In the genomic region with DNA sequence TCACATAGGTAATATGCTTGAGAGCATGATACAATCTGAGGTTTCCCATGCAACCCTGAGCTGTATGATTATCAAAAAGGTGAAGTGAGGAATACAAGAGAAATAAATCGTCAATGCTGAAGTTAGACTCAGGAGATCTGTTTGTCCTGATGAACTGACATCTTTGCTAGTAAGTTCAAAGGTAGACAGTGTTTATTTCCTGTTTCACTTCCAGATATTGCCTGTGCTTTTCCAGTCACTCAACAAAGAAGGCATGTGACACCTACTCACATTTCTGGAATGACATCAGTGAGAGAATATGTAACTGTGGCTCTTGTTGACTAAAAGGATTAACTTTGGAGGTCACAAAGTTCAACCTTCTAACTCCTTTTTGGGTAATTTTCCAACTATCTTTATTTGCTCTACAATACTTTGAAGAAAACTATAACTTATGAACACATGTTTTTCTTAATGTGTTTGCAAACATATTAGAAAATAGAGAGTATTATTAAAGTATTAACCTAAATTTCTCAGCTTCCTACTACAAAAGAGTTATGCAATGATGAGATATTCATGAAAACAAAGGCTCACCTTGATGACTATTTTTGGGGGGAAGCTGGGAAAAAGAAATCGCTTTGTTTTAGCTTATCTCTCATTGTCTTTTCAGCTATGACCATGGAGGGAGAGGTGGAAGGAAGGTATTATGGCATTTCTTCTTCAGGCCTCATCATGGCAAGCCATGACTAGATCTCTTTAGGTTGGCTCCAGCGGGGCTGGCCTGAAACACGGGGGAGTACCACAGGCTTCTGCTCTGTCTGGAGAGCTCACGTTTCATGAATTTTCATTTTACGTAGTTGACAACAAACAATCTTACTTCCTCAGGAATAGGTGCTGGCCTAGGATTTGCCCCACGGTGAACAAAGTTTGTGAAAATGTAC, we compare ENCODE assay signal across 11 cellular contexts.
DNase-seq lines count a peak whose midpoint lies in the region; TF ChIP-seq lines count a peak whose summit lies in the region.
"Had no signal": no experiment of that assay in that cellular context is flagged by ENCODE, and none has a peak within 500 bp of the region (broad histone marks: within the 10 kb centered on the region; RNA-seq: fewer than 3 reads in every experiment).

No MANE protein-coding gene starts in this region.

- peaks cover 7% of the 10 kb centered on the region for H3K9me3 Mint-ChIP-seq in Calu3 (ENCODE audit: low read depth, unreplicated experiment)
- H3K9me3 Mint-ChIP-seq: activated CD4-positive, alpha-beta memory T cell treated with anti-CD3 and anti-CD28 coated beads for 36 hours; memory B cell had no signal

- 85 to 86% methylated on average over 7 of the region's 7 CpGs for WGBS in lower leg skin, 2 donors

- H3K4me3 Mint-ChIP-seq in Calu3 (ENCODE audit: low read depth, unreplicated experiment), result no peak overlapping the region
- H3K4me3 Mint-ChIP-seq: activated CD4-positive, alpha-beta memory T cell treated with anti-CD3 and anti-CD28 coated beads for 36 hours; memory B cell had no signal

- intact Hi-C loops in Calu3 (cut with micrococcal nuclease; ENCODE audit: unreplicated experiment) (loop anchor here (5.0 kb wide), 2 partner anchors 77 to 92 kb away; no protein-coding TSS in a partner anchor), lower leg skin (cut with DNase I; ENCODE audit: low total_unique reads) (no loop called here)

- H3K4me1 Mint-ChIP-seq in Calu3 (ENCODE audit: low read depth, unreplicated experiment), result peaks cover 52% of the 10 kb centered on the region
- H3K4me1 Mint-ChIP-seq: memory B cell had no signal

- H3K4me3 ChIP-seq in choroid plexus epithelial cell (ENCODE audit: low read depth, low read length), result no peak overlapping the region
- no peak overlapping the region for H3K4me3 ChIP-seq in lower leg skin (ENCODE audit: low read depth, poor library complexity, severe bottlenecking)

- DNase-seq in Calu3 (peak; percentile 22), LoVo (ENCODE audit: low spot score) (peak; percentile 39), choroid plexus epithelial cell (ENCODE audit: low read depth) (peak; percentile 85), lung microvascular endothelial cell (ENCODE audit: low read depth in 2 of 2) (peak; percentile 83 to 92), NCI-H345 (lab: John Stamatoyannopoulos, UW) (no peak), SKM-1 treated with dmso at 0.1 percent for 144 hours (lab: John Stamatoyannopoulos, UW; ENCODE audit: unreplicated experiment) (no peak), iPS-NIHi7 (ENCODE audit: extremely low spot score) (no peak), lower leg skin (ENCODE audit: low spot score in 2 of 2) (no peak)
- DNase-seq: activated CD4-positive, alpha-beta memory T cell treated with anti-CD3 and anti-CD28 coated beads for 36 hours; NCI-H1105 treated with DMSO at 0.1 percent for 48 hours had no signal

- TF ChIP-seq CTCF in Calu3 (IDR thresholded peaks at IDR 0.05; ENCODE audit: unreplicated experiment) (no peak), choroid plexus epithelial cell (conservative IDR thresholded peaks at IDR 0.05; ENCODE audit: low read depth, low read length) (no peak), lower leg skin (IDR thresholded peaks at IDR 0.05) (no peak)

- TF ChIP-seq POLR2A in lower leg skin (IDR thresholded peaks at IDR 0.05), result no peak

- CTCF ChIA-PET in Calu3 (lab: Charles Lee), result no interaction called here

- no TSS peak for BruUV-seq in Calu3 (replicated peaks; lab: Mats Ljungman, UMichigan)

- H3K27ac Mint-ChIP-seq in Calu3 (ENCODE audit: unreplicated experiment), result peak overlapping the region; percentile 83
- H3K27ac Mint-ChIP-seq: activated CD4-positive, alpha-beta memory T cell treated with anti-CD3 and anti-CD28 coated beads for 36 hours; memory B cell had no signal

- H3K27me3 Mint-ChIP-seq in Calu3 (ENCODE audit: unreplicated experiment), result no peaks in the 10 kb centered on the region

- H3K36me3 Mint-ChIP-seq in Calu3 (ENCODE audit: insufficient read depth, unreplicated experiment), result peaks cover 5% of the 10 kb centered on the region
- H3K36me3 Mint-ChIP-seq: activated CD4-positive, alpha-beta memory T cell treated with anti-CD3 and anti-CD28 coated beads for 36 hours; memory B cell had no signal

Comparison
In these comparisons a context has a peak if more than half of its experiments do, and no peak if none do; other contexts are left out.
1. DNase-seq: peak in Calu3 (single experiment), LoVo (single experiment), choroid plexus epithelial cell (single experiment) and lung microvascular endothelial cell (2 of 2); none in NCI-H345 (single experiment), SKM-1 treated with dmso at 0.1 percent for 144 hours (single experiment), iPS-NIHi7 (single experiment) and lower leg skin (0 of 2).